In the genomic region with DNA sequence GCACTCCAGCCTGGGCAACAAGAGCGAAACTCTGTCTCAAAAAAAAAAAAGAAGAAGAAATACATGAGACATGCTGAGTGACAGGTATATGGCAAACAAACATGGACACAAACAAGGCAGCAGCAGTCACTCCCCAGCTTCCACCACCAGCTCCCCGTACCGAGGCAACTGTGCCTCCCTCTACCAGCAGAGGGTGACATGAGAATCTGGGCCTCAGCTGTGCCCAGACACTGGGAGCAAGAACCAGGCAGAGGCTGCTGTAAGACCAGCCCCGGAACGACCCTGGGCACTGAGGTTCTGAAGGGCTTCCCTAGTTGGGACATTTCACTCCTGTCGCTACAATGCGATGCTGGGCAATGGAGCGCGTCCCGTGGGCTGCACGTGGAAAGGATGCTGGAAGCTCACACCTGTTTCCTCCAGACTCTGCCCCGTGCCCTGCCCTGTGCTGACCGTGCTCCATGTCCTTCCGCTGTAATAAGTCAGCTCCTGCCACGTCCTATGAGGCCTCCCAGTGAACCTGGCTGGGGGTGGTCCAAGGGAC, we compare ENCODE assay signal across 11 cellular contexts. TPM values are rescaled to one million over a fixed set of nuclear protein-coding genes. Genes with fewer than 3 reads are reported as not detected.
A peak's percentile ranks its signal among the peaks of the same experiment; 100 is the strongest.
DNase-seq lines count a peak whose midpoint lies in the region; ATAC-seq and TF ChIP-seq lines count a peak whose summit lies in the region.
"Had no signal": no experiment of that assay in that cellular context is flagged by ENCODE, and none has a peak within 500 bp of the region (broad histone marks: within the 10 kb centered on the region; RNA-seq: fewer than 3 reads in every experiment).

No MANE protein-coding gene starts in this region.

- no peak overlapping the region for H3K4me3 ChIP-seq in kidney epithelial cell (ENCODE audit: low read depth, low read length)
- H3K4me3 ChIP-seq: dorsolateral prefrontal cortex, lower lobe of right lung had no signal

- H3K27me3 ChIP-seq in kidney epithelial cell (ENCODE audit: control insufficient read depth, insufficient read depth, low read length): no peaks in the 10 kb centered on the region
- H3K27me3 ChIP-seq: dorsolateral prefrontal cortex had no signal

- DNase-seq in ELR (ENCODE audit: low read depth) (peak; percentile 49), NCI-H69 (lab: John Stamatoyannopoulos, UW) (peak; percentile 1), kidney epithelial cell (ENCODE audit: low read depth) (no peak), foreskin melanocyte (no peak), globus pallidus (ENCODE audit: low spot score) (no peak)
- DNase-seq: HCEC 1CT, Karpas-422, lower lobe of right lung, RPMI8226 had no signal

- peak; percentile 16 for TF ChIP-seq CTCF in kidney epithelial cell (IDR thresholded peaks at IDR 0.05; ENCODE audit: insufficient read depth, low read length, poor library complexity, severe bottlenecking)

- no peak for ATAC-seq in HG02973 (IDR thresholded peaks at IDR 0.05; ENCODE audit: unreplicated experiment)

- no peaks in the 10 kb centered on the region for H3K36me3 ChIP-seq in kidney epithelial cell (ENCODE audit: control insufficient read depth, insufficient read depth, low read length)

RNA-seq across cellular contexts. Expression of gene BOK, which starts 37.1 kb away (rescaled TPM):
- 86.8 and 93.7 TPM in 2 replicates for total RNA-seq in kidney epithelial cell

RNA-seq across cellular contexts. Expression of gene THAP4, which starts 41.3 kb away (rescaled TPM):
- 43.3 and 51.7 TPM in 2 replicates for total RNA-seq in kidney epithelial cell

RNA-seq across cellular contexts. Expression of gene ATG4B, which starts 41.8 kb away (rescaled TPM):
- 62.6 and 120 TPM in 2 replicates for total RNA-seq in kidney epithelial cell

Comparison
In these comparisons a context has a peak if more than half of its experiments do, and no peak if none do; other contexts are left out.
1. DNase-seq: peak in ELR (single experiment) and NCI-H69 (single experiment); none in kidney epithelial cell (single experiment), foreskin melanocyte (single experiment) and globus pallidus (single experiment).